7 cellular contexts compared by ENCODE assay signal in genomic region chr5:132464155-132464939, GRCh38. TPM values are rescaled to one million over a fixed set of nuclear protein-coding genes. Genes with fewer than 3 reads are reported as not detected.
DNase-seq lines count a peak whose midpoint lies in the region; ATAC-seq and TF ChIP-seq lines count a peak whose summit lies in the region.

No MANE protein-coding gene starts in this region.

- CTCF ChIA-PET in RWPE1 (lab: Yijun Ruan, JAX): interaction anchor here (0.6 to 1.7 kb wide), 14 partner anchors 9 to 225 kb away, joined by 3 to 9 read pairs (median 4); no protein-coding TSS in a partner anchor

- peak overlapping the region; percentile 84 for H3K27ac ChIP-seq in RWPE1

- ATAC-seq in GM19351 (IDR thresholded peaks at IDR 0.05; ENCODE audit: unreplicated experiment) (no peak), HG02885 (IDR thresholded peaks at IDR 0.05; ENCODE audit: poor library complexity, unreplicated experiment) (no peak)

- H3K4me3 ChIP-seq in epithelial cell of proximal tubule (ENCODE audit: low read depth, low read length): peak overlapping the region; percentile 23

- POLR2A ChIA-PET in RWPE1 (lab: Yijun Ruan, JAX; ENCODE audit: low non-redundant PET): interaction anchor here (0.6 kb wide), 2 partner anchors 16 to 182 kb away, joined by 3 read pairs; no protein-coding TSS in a partner anchor

- DNase-seq in RWPE1 (ENCODE audit: low spot score): no peak
- no peak for DNase-seq in epithelial cell of proximal tubule (ENCODE audit: low read depth)
- peak; percentile 68 for DNase-seq in retina
- DNase-seq in SW 1271 (lab: John Stamatoyannopoulos, UW): no peak

- peak; percentile 4 for TF ChIP-seq POLR2A in GM19193 (IDR thresholded peaks at IDR 0.05; ENCODE audit: extremely low read depth, insufficient read depth, insufficient read length)

- TF ChIP-seq CTCF in RWPE1 (conservative IDR thresholded peaks at IDR 0.05; ENCODE audit: low read depth) (0 out of 2 replicates have a peak, but pooled peaks have one; percentile 2), epithelial cell of proximal tubule (conservative IDR thresholded peaks at IDR 0.05; ENCODE audit: low read depth, low read length) (peak; percentile 36)

RNA-seq across cellular contexts. Expression of gene IRF1, which starts 26.2 kb away (rescaled TPM):
- 33.0 and 41.5 TPM in 2 replicates for total RNA-seq in epithelial cell of proximal tubule
